In genomic region chr11:20551096-20551495, GRCh38 we compare ENCODE assay signal across 10 cellular contexts. TPM values are rescaled to one million over a fixed set of nuclear protein-coding genes. Genes with fewer than 3 reads are reported as not detected.
"Had no signal": no experiment of that assay in that cellular context is flagged by ENCODE, and none has a peak within 500 bp of the region (broad histone marks: within the 10 kb centered on the region; RNA-seq: fewer than 3 reads in every experiment).

No MANE protein-coding gene starts in this region.

- H3K27ac Mint-ChIP-seq: H9, HFFc6 had no signal

- H3K4me3 Mint-ChIP-seq: H9, HFFc6 had no signal

- H3K36me3 ChIP-seq: HAP-1 had no signal

- H3K4me1 ChIP-seq: HAP-1 had no signal

- ATAC-seq: HCT116 had no signal

- H3K27ac ChIP-seq: GM23248 had no signal

- H3K4me3 ChIP-seq: GM23248, HAP-1 had no signal

- DNase-seq: GM23248, GOT3, H7, H9, HCEC 1CT, HFFc6 had no signal

- H3K9me3 ChIP-seq: HAP-1 had no signal

- H2AFZ ChIP-seq: GM23248 had no signal

RNA-seq across cellular contexts. Expression of gene SLC6A5, which starts 48.3 kb away (rescaled TPM):
- total RNA-seq: GM23248, H1, H4, H7, H9, HFFc6 had no signal
- polyA plus RNA-seq: GM23248, H1 had no signal
